ENCODE assay signal across 8 cellular contexts in genomic region chr17:38704645-38705522, GRCh38. TPM values are rescaled to one million over a fixed set of nuclear protein-coding genes. Genes with fewer than 3 reads are reported as not detected.
A peak's percentile ranks its signal among the peaks of the same experiment; 100 is the strongest.
DNase-seq lines count a peak whose midpoint lies in the region; ATAC-seq and TF ChIP-seq lines count a peak whose summit lies in the region.

Gene MLLT6 (plus strand): TSS chr17:38705273. CDS start chr17:38705633, 360 bp downstream.

- peak within 1 kb of the TSS; percentile 96 for H3K4me3 Mint-ChIP-seq in activated naive CD8-positive, alpha-beta T cell treated with anti-CD3 and anti-CD28 coated beads, Interleukin-2, amount 10 ng/mL, durations not matched to agents 7 days and 5 days
- H3K4me3 Mint-ChIP-seq in glutamatergic neuron (ENCODE audit: unreplicated experiment): peak within 1 kb of the TSS; percentile 89

- H3K9me3 Mint-ChIP-seq in activated naive CD8-positive, alpha-beta T cell treated with anti-CD3 and anti-CD28 coated beads, Interleukin-2, amount 10 ng/mL, durations not matched to agents 7 days and 5 days: no peaks in the 10 kb centered on the region
- H3K9me3 Mint-ChIP-seq in glutamatergic neuron (ENCODE audit: unreplicated experiment): peaks cover 17% of the 10 kb centered on the region

- peaks cover 35% of the 10 kb centered on the region for H3K4me1 Mint-ChIP-seq in activated naive CD8-positive, alpha-beta T cell treated with anti-CD3 and anti-CD28 coated beads, Interleukin-2, amount 10 ng/mL, durations not matched to agents 7 days and 5 days
- peaks cover 11% of the 10 kb centered on the region for H3K4me1 Mint-ChIP-seq in glutamatergic neuron (ENCODE audit: low read depth, unreplicated experiment)

- no peak for TF ChIP-seq CTCF in glutamatergic neuron (IDR thresholded peaks at IDR 0.05; ENCODE audit: partially characterized antibody, unreplicated experiment)

- H3K9me3 ChIP-seq in ES-I3 (ENCODE audit: control insufficient read depth, insufficient read depth, low read length) (no peaks in the 10 kb centered on the region), thymus (ENCODE audit: control insufficient read depth) (no peaks in the 10 kb centered on the region)

- peak within 1 kb of the TSS; percentile 97 for H3K27ac Mint-ChIP-seq in activated naive CD8-positive, alpha-beta T cell treated with anti-CD3 and anti-CD28 coated beads, Interleukin-2, amount 10 ng/mL, durations not matched to agents 7 days and 5 days
- H3K27ac Mint-ChIP-seq in glutamatergic neuron (ENCODE audit: unreplicated experiment): peak within 1 kb of the TSS; percentile 22

- peaks cover 12% of the 10 kb centered on the region; the same call in 1 of the 2 replicates for H3K4me1 ChIP-seq in ES-I3 (ENCODE audit: insufficient read depth, low read length)
- H3K4me1 ChIP-seq in thymus (ENCODE audit: control insufficient read depth, insufficient read depth, low read length): peaks cover 18% of the 10 kb centered on the region

- H3K27me3 ChIP-seq in thymus (ENCODE audit: control insufficient read depth, insufficient read depth): no peaks in the 10 kb centered on the region

- peaks cover 10% of the 10 kb centered on the region for H3K36me3 Mint-ChIP-seq in activated naive CD8-positive, alpha-beta T cell treated with anti-CD3 and anti-CD28 coated beads, Interleukin-2, amount 10 ng/mL, durations not matched to agents 7 days and 5 days
- no peaks in the 10 kb centered on the region for H3K36me3 Mint-ChIP-seq in glutamatergic neuron (ENCODE audit: unreplicated experiment)

- H3K36me3 ChIP-seq in ES-I3 (ENCODE audit: insufficient read depth, low read length) (no peaks in the 10 kb centered on the region), thymus (ENCODE audit: control insufficient read depth, insufficient read depth) (peaks cover 22% of the 10 kb centered on the region)

- no peaks in the 10 kb centered on the region for H3K27me3 Mint-ChIP-seq in activated naive CD8-positive, alpha-beta T cell treated with anti-CD3 and anti-CD28 coated beads, Interleukin-2, amount 10 ng/mL, durations not matched to agents 7 days and 5 days
- H3K27me3 Mint-ChIP-seq in glutamatergic neuron (ENCODE audit: unreplicated experiment): peaks cover 25% of the 10 kb centered on the region

- ATAC-seq in activated naive CD8-positive, alpha-beta T cell treated with anti-CD3 and anti-CD28 coated beads, Interleukin-2, amount 10 ng/mL, durations not matched to agents 7 days and 5 days (ENCODE audit: low read depth): peak; percentile 20
- ATAC-seq in GM21528 (IDR thresholded peaks at IDR 0.05; ENCODE audit: low FRiP score, unreplicated experiment): no peak

- H3K27ac ChIP-seq in thymus (ENCODE audit: low read depth): peak within 1 kb of the TSS; percentile 97

- H3K4me3 ChIP-seq in thymus (ENCODE audit: low read length): peak within 1 kb of the TSS; percentile 94

- POLR2A ChIA-PET in activated naive CD8-positive, alpha-beta T cell treated with anti-CD3 and anti-CD28 coated beads, Interleukin-2, amount 10 ng/mL, durations not matched to agents 7 days and 5 days (lab: Charles Lee): interaction anchor here (0.7 to 5.2 kb wide), 13 partner anchors 9 to 164 kb away, joined by 3 to 111 read pairs (median 7); partner anchors contain the start of genes EPOP, LASP1 and RPL23

- DNase-seq in NAMALWA (ENCODE audit: low spot score) (peak; percentile 85), SW 1271 (lab: John Stamatoyannopoulos, UW) (peak; percentile 27 to 62), glutamatergic neuron (peak; percentile 78), occipital lobe (lab: John Stamatoyannopoulos, UW) (peak; percentile 67)
- DNase-seq in activated naive CD8-positive, alpha-beta T cell treated with anti-CD3 and anti-CD28 coated beads, Interleukin-2, amount 10 ng/mL, durations not matched to agents 7 days and 5 days: peak; percentile 80

- WGBS in thymus: under 1% methylated on average over 97 of the region's 98 CpGs

- peak within 1 kb of the TSS; percentile 76; the same call in 1 of the 2 replicates for H3K9ac ChIP-seq in ES-I3 (ENCODE audit: low read depth, low read length)

RNA-seq across cellular contexts. Expression of gene MLLT6, which starts in this region (rescaled TPM):
- 100 to 1,000 TPM; 333 to 343 TPM for total RNA-seq in activated naive CD8-positive, alpha-beta T cell treated with anti-CD3 and anti-CD28 coated beads, Interleukin-2, amount 10 ng/mL, durations not matched to agents 7 days and 5 days
- total RNA-seq in glutamatergic neuron (ENCODE audit: unreplicated experiment): 59.8 TPM
- total RNA-seq in occipital lobe: 18.4 TPM
- 124 TPM for polyA plus RNA-seq in thymus
